In the genomic region with DNA sequence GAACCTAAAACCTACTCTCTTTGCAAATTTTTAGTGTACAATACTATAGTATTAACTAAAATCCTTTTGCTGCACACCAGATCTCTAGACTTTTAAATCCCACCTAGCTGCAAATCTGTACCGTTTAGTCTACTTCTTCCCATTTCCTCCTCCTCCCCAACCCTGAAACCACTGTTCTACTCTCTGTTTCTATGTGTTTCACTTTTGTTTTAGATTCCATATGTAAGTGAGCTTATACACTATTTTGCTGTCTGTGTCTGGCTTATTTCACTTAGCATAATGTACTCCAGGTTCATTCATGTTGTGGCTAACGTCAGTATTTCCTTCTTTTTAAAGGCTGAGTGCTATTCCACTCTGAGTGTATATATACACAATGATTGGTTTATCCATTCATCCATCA, we compare ENCODE assay signal across 33 cellular contexts. TPM values are rescaled to one million over a fixed set of nuclear protein-coding genes. Genes with fewer than 3 reads are reported as not detected.
"Had no signal": no experiment of that assay in that cellular context is flagged by ENCODE, and none has a peak within 500 bp of the region (broad histone marks: within the 10 kb centered on the region; RNA-seq: fewer than 3 reads in every experiment).

No MANE protein-coding gene starts in this region.

- H3K27me3 ChIP-seq: brain microvascular endothelial cell, MG63, SJCRH30 had no signal

- H3K36me3 ChIP-seq: brain microvascular endothelial cell, MG63, SJCRH30 had no signal

- DNase-seq: activated CD4-positive, alpha-beta T cell treated with anti-CD3 and anti-CD28 coated beads, Interleukin-2, amount 10 ng/mL, durations not matched to agents 24 days and 14 days; activated CD4-positive, alpha-beta T cell treated with anti-CD3 and anti-CD28 coated beads, Interleukin-2, amount 50 U/mL, for 4 hours; activated CD8-positive, alpha-beta T cell treated with anti-CD3 and anti-CD28 coated beads for 36 hours; activated effector memory CD4-positive, alpha-beta T cell treated with anti-CD3 and anti-CD28 coated beads, Interleukin-2, amount 50 U/mL, for 16 hours; activated naive CD4-positive, alpha-beta T cell; activated naive CD4-positive, alpha-beta T cell treated with anti-CD3 and anti-CD28 coated beads, Interleukin-2, amount 50 U/mL, for 16 hours; activated naive CD8-positive, alpha-beta T cell treated with anti-CD3 and anti-CD28 coated beads for 36 hours; activated T-cell treated with anti-CD3 and anti-CD28 coated beads, Interleukin-2, amount 50 U/mL, for 1 hour; activated T-cell treated with anti-CD3 and anti-CD28 coated beads, Interleukin-2, amount 50 U/mL, for 72 hours; amniotic stem cell; aorta; brain microvascular endothelial cell; central memory CD4-positive, alpha-beta T cell; MG63; MV-4-11; NCI-H1092; NCI-H1436 treated with DMSO at 0.1 percent for 48 hours; NCI-H1694 treated with DMSO at 0.1 percent for 48 hours; NCI-H2029; NCI-H345; NCI-H524 treated with DMSO at 0.1 percent for 48 hours; SHP77; SJCRH30 had no signal

- H3K9me3 ChIP-seq: MG63, SJCRH30 had no signal

- ATAC-seq: activated CD8-positive, alpha-beta T cell treated with anti-CD3 and anti-CD28 coated beads for 36 hours; activated T-cell treated with anti-CD3 and anti-CD28 coated beads, Interleukin-2, amount 50 U/mL, for 72 hours; activated T-helper 17 cell treated with anti-CD3 and anti-CD28 coated beads, Interleukin-2, amount 50 U/mL, for 72 hours; Panc1 had no signal

- H3K4me3 ChIP-seq: MG63, SJCRH30, SK-N-MC had no signal

- H3K27ac ChIP-seq: brain microvascular endothelial cell, SJCRH30, SK-N-MC had no signal

- FAIRE-seq: TTC549 had no signal

- H3K4me1 ChIP-seq: SJCRH30 had no signal

RNA-seq across cellular contexts. Expression of a gene that starts 18.4 kb away (rescaled TPM):
- total RNA-seq: activated CD4-positive, alpha-beta T cell treated with anti-CD3 and anti-CD28 coated beads, Interleukin-2, amount 10 ng/mL, durations not matched to agents 24 days and 14 days; activated CD8-positive, alpha-beta memory T cell treated with anti-CD3 and anti-CD28 coated beads for 36 hours; activated CD8-positive, alpha-beta T cell treated with anti-CD3 and anti-CD28 coated beads for 36 hours; activated T-cell treated with anti-CD3 and anti-CD28 coated beads, Interleukin-2, amount 50 U/mL, for 72 hours; activated T-helper 17 cell treated with anti-CD3 and anti-CD28 coated beads, Interleukin-2, amount 50 U/mL, for 72 hours; OCI-LY7; RPMI7951; SJCRH30; T-helper 1 cell treated with Interleukin-12 subunit alpha and Interleukin-12 subunit beta and Interleukin-4 antibody, amounts not matched to agents 30 ng/mL and 1 ng/mL, for 36 hours; T-helper 2 cell treated with Interferon-gamma antibody and Interleukin-4, amounts not matched to agents 100 ng/mL and 5 ng/mL, for 36 hours had no signal

RNA-seq across cellular contexts. Expression of a gene that starts 42.1 kb away (rescaled TPM):
- total RNA-seq: activated CD4-positive, alpha-beta T cell treated with anti-CD3 and anti-CD28 coated beads, Interleukin-2, amount 10 ng/mL, durations not matched to agents 24 days and 14 days; activated T-helper 17 cell treated with anti-CD3 and anti-CD28 coated beads, Interleukin-2, amount 50 U/mL, for 72 hours; aorta; cerebellum; OCI-LY7; RPMI7951; SJCRH30; T-helper 1 cell treated with Interleukin-12 subunit alpha and Interleukin-12 subunit beta and Interleukin-4 antibody, amounts not matched to agents 30 ng/mL and 1 ng/mL, for 36 hours had no signal
- polyA plus RNA-seq: aorta had no signal
